ENCODE assay signal across 8 cellular contexts in genomic region chr22:20530368-20531153, GRCh38. TPM values are rescaled to one million over a fixed set of nuclear protein-coding genes. Genes with fewer than 3 reads are reported as not detected.
DNase-seq lines count a peak whose midpoint lies in the region; ATAC-seq and TF ChIP-seq lines count a peak whose summit lies in the region.

No MANE protein-coding gene starts in this region.

- H3K9ac ChIP-seq in endodermal cell (ENCODE audit: extremely low read depth, low read length, poor library complexity, severe bottlenecking) (no peak overlapping the region), MM.1S (ENCODE audit: low read length) (no peak overlapping the region)

- H3K36me3 Mint-ChIP-seq in endodermal cell (ENCODE audit: low read depth), result peaks cover 32% of the 10 kb centered on the region
- peaks cover 6% of the 10 kb centered on the region for H3K36me3 Mint-ChIP-seq in neural crest cell (ENCODE audit: low read depth)

- H3K4me1 ChIP-seq in endodermal cell (ENCODE audit: control insufficient read depth, insufficient read depth, low read length) (no peaks in the 10 kb centered on the region), MM.1S (ENCODE audit: low read length) (no peaks in the 10 kb centered on the region)

- peaks cover 27% of the 10 kb centered on the region for H4K20me1 ChIP-seq in MM.1S (ENCODE audit: insufficient read depth, low read length)

- H3K4me3 Mint-ChIP-seq in endodermal cell, result no peak overlapping the region
- no peak overlapping the region for H3K4me3 Mint-ChIP-seq in neural crest cell

- H3K36me3 ChIP-seq in endodermal cell (ENCODE audit: control insufficient read depth, insufficient read depth, low read length) (peaks cover 32% of the 10 kb centered on the region), MM.1S (replicated peaks; ENCODE audit: insufficient read depth, low read length) (no peaks in the 10 kb centered on the region)

- 89 to 90% methylated on average over 11 to 15 of the region's 15 CpGs for WGBS in endodermal cell (ENCODE audit: insufficient coverage in 1 of 2, insufficient read length in 1 of 2), 2 experiments
- WGBS in lower leg skin, 2 donors, result 31 to 38% methylated on average over 15 of the region's 15 CpGs

- no peaks in the 10 kb centered on the region for H3K27me3 Mint-ChIP-seq in endodermal cell (ENCODE audit: insufficient read depth)
- H3K27me3 Mint-ChIP-seq in neural crest cell (ENCODE audit: low read depth), result no peaks in the 10 kb centered on the region

- H3K27ac ChIP-seq in endodermal cell (ENCODE audit: low read depth, low read length) (peak overlapping the region; percentile 50), MM.1S (ENCODE audit: low read length) (no peak overlapping the region)

- H3K9me2 ChIP-seq in MM.1S (replicated peaks; ENCODE audit: insufficient read depth, low read length), result no peaks in the 10 kb centered on the region

- H3K27ac Mint-ChIP-seq in endodermal cell, result peak overlapping the region; percentile 85
- H3K27ac Mint-ChIP-seq in neural crest cell (ENCODE audit: unreplicated experiment), result peak overlapping the region; percentile 78

- TF ChIP-seq CTCF in endodermal cell (conservative IDR thresholded peaks at IDR 0.05) (no peak), neural crest cell (conservative IDR thresholded peaks at IDR 0.05) (no peak), lower leg skin (IDR thresholded peaks at IDR 0.05) (no peak), MM.1S (IDR thresholded peaks at IDR 0.05; ENCODE audit: low read length) (no peak)

- intact Hi-C loops in lower leg skin (cut with DNase I; ENCODE audit: low total_unique reads), result no loop called here

- H3K9me3 ChIP-seq in endodermal cell (ENCODE audit: control insufficient read depth, low read length), result peaks cover 11% of the 10 kb centered on the region
- no peaks in the 10 kb centered on the region for H3K9me3 ChIP-seq in MM.1S (replicated peaks; ENCODE audit: insufficient read depth, low read length)

- ATAC-seq in GM19023 (IDR thresholded peaks at IDR 0.05; ENCODE audit: unreplicated experiment), result no peak

- peaks cover 9% of the 10 kb centered on the region for H3K4me1 Mint-ChIP-seq in endodermal cell
- peaks cover 52% of the 10 kb centered on the region for H3K4me1 Mint-ChIP-seq in neural crest cell

- DNase-seq in AG20443 (ENCODE audit: low spot score) (peak; percentile 91), NCI-H69 (lab: John Stamatoyannopoulos, UW) (peak; percentile 21), endodermal cell (no peak), neural crest cell (ENCODE audit: low read depth, low spot score) (no peak), lower leg skin (ENCODE audit: low spot score in 2 of 2) (no peak), NCI-H82 treated with DMSO at 0.1 percent for 48 hours (lab: John Stamatoyannopoulos, UW; ENCODE audit: unreplicated experiment) (no peak), MM.1S (no peak)

- no peaks in the 10 kb centered on the region for H3F3A ChIP-seq in MM.1S (ENCODE audit: insufficient read depth, low read length)

- no peak for TF ChIP-seq POLR2A in lower leg skin (IDR thresholded peaks at IDR 0.05)

- H3K79me2 ChIP-seq in MM.1S (ENCODE audit: low read length), result peaks cover 98% of the 10 kb centered on the region

- H3K4me3 ChIP-seq in endodermal cell (ENCODE audit: low read length) (no peak overlapping the region), lower leg skin (ENCODE audit: low read depth, poor library complexity, severe bottlenecking) (no peak overlapping the region), MM.1S (ENCODE audit: low read length) (no peak overlapping the region)

- no peak overlapping the region for H3K4me2 ChIP-seq in MM.1S (ENCODE audit: low read depth, low read length)

- H3K9me3 Mint-ChIP-seq in endodermal cell (peaks cover 9% of the 10 kb centered on the region), neural crest cell (peaks cover 3% of the 10 kb centered on the region)

- H3K27me3 ChIP-seq in endodermal cell (ENCODE audit: control insufficient read depth, insufficient read depth, low read length, poor library complexity, severe bottlenecking) (no peaks in the 10 kb centered on the region), MM.1S (replicated peaks; ENCODE audit: insufficient read depth, low read length) (no peaks in the 10 kb centered on the region)

- H2AFZ ChIP-seq in MM.1S (ENCODE audit: low read length), result no peak overlapping the region

RNA-seq across cellular contexts. Expression of gene MED15, which starts 23.2 kb away (rescaled TPM):
- 10 to 100 TPM; 61.4 to 62.7 TPM for total RNA-seq in endodermal cell
- 49.1 TPM for polyA plus RNA-seq in endodermal cell (2013, experiment 1 of 2)
- polyA plus RNA-seq in endodermal cell (2013, experiment 2 of 2), result 45.9 TPM
- total RNA-seq in neural crest cell, result 78.6 and 84.5 TPM in 2 replicates
- total RNA-seq in lower leg skin, result 10 to 100 TPM; 40.3 to 69.6 (median 49.2) TPM

RNA-seq across cellular contexts. Expression of gene KLHL22, which starts 35.0 kb away (rescaled TPM):
- total RNA-seq in endodermal cell (10 to 100 TPM; 26.5 to 32.8 TPM), neural crest cell (42.5 and 48.9 TPM in 2 replicates), lower leg skin (10 to 100 TPM; 14.0 to 23.8 (median 20.2) TPM)
- polyA plus RNA-seq in endodermal cell (2013, experiment 1 of 2), result 23.7 TPM
- polyA plus RNA-seq in endodermal cell (2013, experiment 2 of 2), result 23.3 TPM

Comparison
In these comparisons a context has a peak if more than half of its experiments do, and no peak if none do; other contexts are left out.
1. DNase-seq: peak in AG20443 (single experiment) and NCI-H69 (single experiment); none in endodermal cell (single experiment), neural crest cell (single experiment), lower leg skin (0 of 2), NCI-H82 treated with DMSO at 0.1 percent for 48 hours (single experiment) and MM.1S (single experiment).